Comparison of ENCODE assay signal across 7 cellular contexts in genomic region chr5:146662229-146662628, GRCh38.
A peak's percentile ranks its signal among the peaks of the same experiment; 100 is the strongest.
DNase-seq lines count a peak whose midpoint lies in the region; FAIRE-seq and TF ChIP-seq lines count a peak whose summit lies in the region.

No MANE protein-coding gene starts in this region.

- H3K36me3 Mint-ChIP-seq in progenitor cell of endocrine pancreas (ENCODE audit: insufficient read depth), result no peaks in the 10 kb centered on the region
- H3K36me3 Mint-ChIP-seq in activated T-helper 2 cell treated with anti-CD3 and anti-CD28 coated beads, Interferon-gamma antibody, Interleukin-2, Interleukin-4, amounts not matched to agents 10 μg/mL and 5 μg/mL and 100 μg/mL, durations not matched to agents 14 hours and 24 hours and 36 hours (ENCODE audit: low read depth), result no peaks in the 10 kb centered on the region

- H3K79me2 ChIP-seq in MM.1S (ENCODE audit: low read length), result no peaks in the 10 kb centered on the region

- H3K9me3 ChIP-seq in MM.1S (replicated peaks; ENCODE audit: insufficient read depth, low read length) (no peaks in the 10 kb centered on the region), neuronal stem cell (replicated peaks in 1 of 2; ENCODE audit: control insufficient read depth in 2 of 2, insufficient read depth in 1 of 2, low read depth in 1 of 2, low read length in 2 of 2) (peaks cover 0 to 11% of the 10 kb centered on the region in 2 donors)

- intact Hi-C loops in activated T-helper 2 cell treated with anti-CD3 and anti-CD28 coated beads, Interferon-gamma antibody, Interleukin-2, Interleukin-4, amounts not matched to agents 10 μg/mL and 5 μg/mL and 100 μg/mL, durations not matched to agents 14 hours and 24 hours and 36 hours (cut with micrococcal nuclease), result loop anchor here (1.0 to 5.0 kb wide), 3 partner anchors 129 to 304 kb away; no protein-coding TSS in a partner anchor

- no peak overlapping the region for H3K23ac ChIP-seq in neuronal stem cell (ENCODE audit: low read depth, low read length, poor library complexity)

- H3K4me3 ChIP-seq in MM.1S (ENCODE audit: low read length) (no peak overlapping the region), choroid plexus epithelial cell (ENCODE audit: low read depth, low read length) (no peak overlapping the region), neuronal stem cell (ENCODE audit: low read length in 2 of 2) (no peak overlapping the region)

- WGBS in neuronal stem cell (ENCODE audit: extremely low coverage in 2 of 2, insufficient read length in 2 of 2, insufficient replicate concordance in 1 of 2), 2 donors, result no CpG with 5 or more reads among the region's 1 CpG

- no peak overlapping the region for H3K4ac ChIP-seq in neuronal stem cell (ENCODE audit: low read length)

- no peak overlapping the region for H3K9ac ChIP-seq in MM.1S (ENCODE audit: low read length)
- no peak overlapping the region for H3K9ac ChIP-seq in neuronal stem cell (ENCODE audit: low read depth, low read length, poor library complexity)

- H2BK5ac ChIP-seq in neuronal stem cell (ENCODE audit: low read length), result no peak overlapping the region

- H4K8ac ChIP-seq in neuronal stem cell (ENCODE audit: low read depth, low read length), result no peak overlapping the region

- no peak overlapping the region for H2BK12ac ChIP-seq in neuronal stem cell (ENCODE audit: low read length)

- H3K14ac ChIP-seq in neuronal stem cell (ENCODE audit: low read length), result no peak overlapping the region

- FAIRE-seq in GM12892 (lab: Jason Lieb, UNC), result peak; percentile 90

- H3K79me1 ChIP-seq in neuronal stem cell (ENCODE audit: low read depth, low read length), result no peaks in the 10 kb centered on the region

- no peaks in the 10 kb centered on the region for H4K20me1 ChIP-seq in MM.1S (ENCODE audit: insufficient read depth, low read length)

- H3K27me3 Mint-ChIP-seq in progenitor cell of endocrine pancreas, result no peaks in the 10 kb centered on the region
- peaks cover 2% of the 10 kb centered on the region for H3K27me3 Mint-ChIP-seq in activated T-helper 2 cell treated with anti-CD3 and anti-CD28 coated beads, Interferon-gamma antibody, Interleukin-2, Interleukin-4, amounts not matched to agents 10 μg/mL and 5 μg/mL and 100 μg/mL, durations not matched to agents 14 hours and 24 hours and 36 hours (ENCODE audit: low read depth)

- peaks cover 4% of the 10 kb centered on the region for H3K9me3 Mint-ChIP-seq in progenitor cell of endocrine pancreas (ENCODE audit: low read depth)
- no peaks in the 10 kb centered on the region for H3K9me3 Mint-ChIP-seq in activated T-helper 2 cell treated with anti-CD3 and anti-CD28 coated beads, Interferon-gamma antibody, Interleukin-2, Interleukin-4, amounts not matched to agents 10 μg/mL and 5 μg/mL and 100 μg/mL, durations not matched to agents 14 hours and 24 hours and 36 hours

- H3K4me1 ChIP-seq in MM.1S (ENCODE audit: low read length) (no peaks in the 10 kb centered on the region), neuronal stem cell (ENCODE audit: control insufficient read depth in 2 of 2, insufficient read depth in 1 of 2, low read depth in 1 of 2, low read length in 2 of 2) (peaks cover 2% of the 10 kb centered on the region in 2 donors)

- no peak overlapping the region for H3K4me3 Mint-ChIP-seq in progenitor cell of endocrine pancreas (ENCODE audit: low read depth)
- no peak overlapping the region for H3K4me3 Mint-ChIP-seq in activated T-helper 2 cell treated with anti-CD3 and anti-CD28 coated beads, Interferon-gamma antibody, Interleukin-2, Interleukin-4, amounts not matched to agents 10 μg/mL and 5 μg/mL and 100 μg/mL, durations not matched to agents 14 hours and 24 hours and 36 hours (ENCODE audit: low read depth)

- H2AK5ac ChIP-seq in neuronal stem cell (ENCODE audit: low read depth, low read length), result no peak overlapping the region

- H3K27ac ChIP-seq in MM.1S (ENCODE audit: low read length) (no peak overlapping the region), neuronal stem cell (replicated peaks; ENCODE audit: low read length) (no peak overlapping the region)

- no peak for TF ChIP-seq POLR2A in GM12892 (IDR thresholded peaks at IDR 0.05; ENCODE audit: low read depth, low read length)

- no peak overlapping the region for H2BK120ac ChIP-seq in neuronal stem cell (ENCODE audit: low read depth, low read length)

- H3K36me3 ChIP-seq in MM.1S (replicated peaks; ENCODE audit: insufficient read depth, low read length), result no peaks in the 10 kb centered on the region
- no peaks in the 10 kb centered on the region for H3K36me3 ChIP-seq in neuronal stem cell (replicated peaks in 1 of 2; ENCODE audit: control insufficient read depth in 2 of 2, insufficient read depth in 2 of 2, low read length in 2 of 2)

- H3K18ac ChIP-seq in neuronal stem cell (ENCODE audit: low read length), result no peak overlapping the region

- H2AFZ ChIP-seq in MM.1S (ENCODE audit: low read length), result no peak overlapping the region
- no peak overlapping the region for H2AFZ ChIP-seq in neuronal stem cell (ENCODE audit: low read length)

- no peak overlapping the region for H3K27ac Mint-ChIP-seq in progenitor cell of endocrine pancreas
- H3K27ac Mint-ChIP-seq in activated T-helper 2 cell treated with anti-CD3 and anti-CD28 coated beads, Interferon-gamma antibody, Interleukin-2, Interleukin-4, amounts not matched to agents 10 μg/mL and 5 μg/mL and 100 μg/mL, durations not matched to agents 14 hours and 24 hours and 36 hours, result no peak overlapping the region

- H3K4me2 ChIP-seq in MM.1S (ENCODE audit: low read depth, low read length) (no peak overlapping the region), neuronal stem cell (ENCODE audit: insufficient read depth, low read length, poor library complexity, severe bottlenecking) (no peak overlapping the region)

- no peaks in the 10 kb centered on the region for H3F3A ChIP-seq in MM.1S (ENCODE audit: insufficient read depth, low read length)

- H3K27me3 ChIP-seq in MM.1S (replicated peaks; ENCODE audit: insufficient read depth, low read length), result no peaks in the 10 kb centered on the region
- H3K27me3 ChIP-seq in neuronal stem cell (ENCODE audit: control insufficient read depth in 3 of 3, insufficient read depth in 3 of 3, low read depth in 1 of 3, low read length in 3 of 3), result no peaks in the 10 kb centered on the region

- H3K4me1 Mint-ChIP-seq in progenitor cell of endocrine pancreas (ENCODE audit: low read depth), result no peaks in the 10 kb centered on the region
- H3K4me1 Mint-ChIP-seq in activated T-helper 2 cell treated with anti-CD3 and anti-CD28 coated beads, Interferon-gamma antibody, Interleukin-2, Interleukin-4, amounts not matched to agents 10 μg/mL and 5 μg/mL and 100 μg/mL, durations not matched to agents 14 hours and 24 hours and 36 hours (ENCODE audit: low read depth), result no peaks in the 10 kb centered on the region

- DNase-seq in GM12892 (ENCODE audit: insufficient read length) (no peak), MM.1S (peak; percentile 48), choroid plexus epithelial cell (ENCODE audit: low read depth) (peak; percentile 65), progenitor cell of endocrine pancreas (ENCODE audit: low spot score, unreplicated experiment) (no peak), neuronal stem cell (ENCODE audit: low spot score) (no peak), DMS153 (lab: John Stamatoyannopoulos, UW) (no peak)
- no peak for DNase-seq in activated T-helper 2 cell treated with anti-CD3 and anti-CD28 coated beads, Interferon-gamma antibody, Interleukin-2, Interleukin-4, amounts not matched to agents 10 μg/mL and 5 μg/mL and 100 μg/mL, durations not matched to agents 14 hours and 24 hours and 36 hours (ENCODE audit: low spot score)

- no peak overlapping the region for H2BK15ac ChIP-seq in neuronal stem cell (ENCODE audit: low read length)

- TF ChIP-seq CTCF in MM.1S (IDR thresholded peaks at IDR 0.05; ENCODE audit: low read length) (peak; percentile 83), choroid plexus epithelial cell (conservative IDR thresholded peaks at IDR 0.05; ENCODE audit: low read depth, low read length) (peak; percentile 70), progenitor cell of endocrine pancreas (IDR thresholded peaks at IDR 0.05; ENCODE audit: unreplicated experiment) (peak; percentile 60)

- no peak overlapping the region for H4K91ac ChIP-seq in neuronal stem cell (ENCODE audit: low read depth, low read length, poor library complexity)

- H3K9me2 ChIP-seq in MM.1S (replicated peaks; ENCODE audit: insufficient read depth, low read length), result no peaks in the 10 kb centered on the region

Comparison
In these comparisons a context has a peak if more than half of its experiments do, and no peak if none do; other contexts are left out.
1. DNase-seq: peak in MM.1S (single experiment) and choroid plexus epithelial cell (single experiment); none in GM12892 (single experiment), progenitor cell of endocrine pancreas (single experiment), neuronal stem cell (single experiment), DMS153 (single experiment) and activated T-helper 2 cell treated with anti-CD3 and anti-CD28 coated beads, Interferon-gamma antibody, Interleukin-2, Interleukin-4, amounts not matched to agents 10 μg/mL and 5 μg/mL and 100 μg/mL, durations not matched to agents 14 hours and 24 hours and 36 hours (single experiment).
2. Peak in every context shown above with its lines, with median percentiles within 50 percentile points of each other: CTCF ChIP-seq.